ENCODE assay signal across 11 cellular contexts in genomic region chr2:31688282-31688681, GRCh38.
DNase-seq lines count a peak whose midpoint lies in the region; ATAC-seq, FAIRE-seq and TF ChIP-seq lines count a peak whose summit lies in the region.
"Had no signal": no experiment of that assay in that cellular context is flagged by ENCODE, and none has a peak within 500 bp of the region (broad histone marks: within the 10 kb centered on the region; RNA-seq: fewer than 3 reads in every experiment).

No MANE protein-coding gene starts in this region.

- RAD21 ChIA-PET in GM12878 (lab: Charles Lee; ENCODE audit: unreplicated experiment): no interaction called here

- H3K4me2 ChIP-seq in KMS-11 (no peak overlapping the region), GM12878 (ENCODE audit: control insufficient read depth, insufficient read depth) (no peak overlapping the region)

- DNase-seq in ELR (ENCODE audit: low read depth): peak; percentile 24
- no peak for DNase-seq in GM12878 (ENCODE audit: low read depth, low spot score)
- DNase-seq in nephron progenitor cell: no peak
- DNase-seq in T-helper 9 cell: no peak
- no peak for DNase-seq in uterus
- DNase-seq: activated T-cell treated with anti-CD3 and anti-CD28 coated beads, Interleukin-2, amount 50 U/mL, for 4 hours; SHP77 treated with DMSO at 0.1 percent for 48 hours had no signal

- CTCF ChIA-PET in GM12878 (lab: Yijun Ruan, JAX): interaction anchor here (0.8 to 1.3 kb wide), 5 partner anchors 8 to 1691 kb away, joined by 3 to 4 read pairs (median 3); no protein-coding TSS in a partner anchor

- H3K4me1 Mint-ChIP-seq in nephron progenitor cell: no peaks in the 10 kb centered on the region
- H3K4me1 Mint-ChIP-seq: stimulated activated effector memory CD8-positive, alpha-beta T cell treated with anti-CD3 and anti-CD28 coated beads, Interleukin-12 subunit alpha, Interleukin-12 subunit beta, amount 100 ng/mL, for 72 hours had no signal

- peaks cover 67% of the 10 kb centered on the region for H3K9me3 Mint-ChIP-seq in nephron progenitor cell

- H3K9ac ChIP-seq in KMS-11 (no peak overlapping the region), GM12878 (ENCODE audit: control insufficient read depth, insufficient read depth, low read length) (no peak overlapping the region)

- H2AFZ ChIP-seq in KMS-11 (ENCODE audit: low read depth) (no peak overlapping the region), GM12878 (ENCODE audit: control insufficient read depth, low read depth, low read length) (no peak overlapping the region)

- peak; percentile 87 for TF ChIP-seq CTCF in KMS-11 (conservative IDR thresholded peaks at IDR 0.05; ENCODE audit: low read depth, low read length)
- TF ChIP-seq CTCF in GM12878 (IDR thresholded peaks at IDR 0.05 in 2 of 3, conservative IDR thresholded peaks at IDR 0.05 in 1 of 3; ENCODE audit: control insufficient read depth in 2 of 3, extremely low read depth in 1 of 3, insufficient read depth in 1 of 3, low read depth in 3 of 3, low read length in 3 of 3): peak; percentile 43 to 49 (median 48); a peak in 5 of 6 replicates
- TF ChIP-seq CTCF in nephron progenitor cell (IDR thresholded peaks at IDR 0.05): peak; percentile 36
- TF ChIP-seq CTCF in uterus (IDR thresholded peaks at IDR 0.05): no peak

- H3K4me1 ChIP-seq in KMS-11 (ENCODE audit: low read depth, poor library complexity, severe bottlenecking): no peaks in the 10 kb centered on the region
- H3K4me1 ChIP-seq in GM12878 (ENCODE audit: control insufficient read depth, insufficient read depth, low read length): no peaks in the 10 kb centered on the region
- no peaks in the 10 kb centered on the region for H3K4me1 ChIP-seq in uterus

- no peak overlapping the region for H3K27ac ChIP-seq in KMS-11
- no peak overlapping the region for H3K27ac ChIP-seq in GM12878 (ENCODE audit: control insufficient read depth, insufficient read depth)
- no peak overlapping the region for H3K27ac ChIP-seq in uterus

- TF ChIP-seq RAD21 in GM12878 (IDR thresholded peaks at IDR 0.05; ENCODE audit: insufficient read depth, low read depth, low read length): 0 out of 2 replicates have a peak, but pooled peaks have one; percentile 38

- POLR2A ChIA-PET in GM12878 (lab: Charles Lee): interaction anchor here (0.6 kb wide), 1 partner anchor 81 kb away, joined by 3 read pairs; no protein-coding TSS in a partner anchor

- no peak for TF ChIP-seq POLR2A in GM12878 (IDR thresholded peaks at IDR 0.05; ENCODE audit: low read depth, low read length)
- no peak for TF ChIP-seq POLR2A in uterus (IDR thresholded peaks at IDR 0.05)

- no peak overlapping the region for H3K4me3 Mint-ChIP-seq in nephron progenitor cell
- H3K4me3 Mint-ChIP-seq: activated T-cell treated with anti-CD3 and anti-CD28 coated beads, Interleukin-2, amount 50 U/mL, for 4 hours; stimulated activated effector memory CD8-positive, alpha-beta T cell treated with anti-CD3 and anti-CD28 coated beads, Interleukin-12 subunit alpha, Interleukin-12 subunit beta, amount 100 ng/mL, for 72 hours had no signal

- H3K27me3 Mint-ChIP-seq in nephron progenitor cell (ENCODE audit: low read depth, poor library complexity): no peaks in the 10 kb centered on the region

- FAIRE-seq in GM12878 (lab: Jason Lieb, UNC): no peak

- SMC1A ChIA-PET in GM12878 (lab: Charles Lee; ENCODE audit: uncharacterized antibody, unreplicated experiment): no interaction called here

- no peak overlapping the region for H3K27ac Mint-ChIP-seq in nephron progenitor cell
- H3K27ac Mint-ChIP-seq: stimulated activated effector memory CD8-positive, alpha-beta T cell treated with anti-CD3 and anti-CD28 coated beads, Interleukin-12 subunit alpha, Interleukin-12 subunit beta, amount 100 ng/mL, for 72 hours had no signal

- in situ Hi-C loops in GM12878 (cut with MboI): no loop called here

- H3K4me3 ChIP-seq in KMS-11 (IDR thresholded peaks at IDR 0.05; ENCODE audit: insufficient read depth, low read depth, low read length) (no peak overlapping the region), GM12878 (no peak overlapping the region), uterus (no peak overlapping the region)

- 1% methylated on average over 4 of the region's 4 CpGs for WGBS in GM12878 (ENCODE audit: insufficient coverage, insufficient replicate concordance, low lambda C conversion rate, missing lambda C conversion rate)

- H4K20me1 ChIP-seq in KMS-11 (ENCODE audit: insufficient read depth) (no peaks in the 10 kb centered on the region), GM12878 (ENCODE audit: control insufficient read depth, insufficient read depth) (no peaks in the 10 kb centered on the region)

- no peaks in the 10 kb centered on the region for H3K27me3 ChIP-seq in KMS-11 (ENCODE audit: insufficient read depth, low read depth)
- H3K27me3 ChIP-seq in GM12878 (replicated peaks in 1 of 2; ENCODE audit: control insufficient read depth in 2 of 2, insufficient read depth in 2 of 2, low read length in 1 of 2): no peaks in the 10 kb centered on the region
- H3K27me3 ChIP-seq in uterus: no peaks in the 10 kb centered on the region

- TF ChIP-seq EP300 in GM12878 (IDR thresholded peaks at IDR 0.05; ENCODE audit: borderline replicate concordance in 1 of 2, control insufficient read depth in 1 of 2, low read depth in 2 of 2, low read length in 2 of 2): no peak

- H3K36me3 Mint-ChIP-seq in nephron progenitor cell (ENCODE audit: low read depth): peaks cover 5% of the 10 kb centered on the region
- H3K36me3 Mint-ChIP-seq: stimulated activated effector memory CD8-positive, alpha-beta T cell treated with anti-CD3 and anti-CD28 coated beads, Interleukin-12 subunit alpha, Interleukin-12 subunit beta, amount 100 ng/mL, for 72 hours had no signal

- intact Hi-C loops in GM12878 (cut with micrococcal nuclease; ENCODE audit: unreplicated experiment): loop anchor here (10.0 kb wide), 1 partner anchor 147 kb away; no protein-coding TSS in a partner anchor
- intact Hi-C loops in uterus (cut with DNase I; ENCODE audit: low total_unique reads): no loop called here

- ATAC-seq in GM12878 (no peak), HG03045 (IDR thresholded peaks at IDR 0.05; ENCODE audit: unreplicated experiment) (no peak), GM21737 (IDR thresholded peaks at IDR 0.05; ENCODE audit: unreplicated experiment) (no peak)
- ATAC-seq: activated T-cell treated with anti-CD3 and anti-CD28 coated beads, Interleukin-2, amount 50 U/mL, for 4 hours; stimulated activated effector memory CD8-positive, alpha-beta T cell treated with anti-CD3 and anti-CD28 coated beads, Interleukin-12 subunit alpha, Interleukin-12 subunit beta, amount 100 ng/mL, for 72 hours had no signal

- no peaks in the 10 kb centered on the region for H3K79me2 ChIP-seq in KMS-11 (ENCODE audit: insufficient read depth, low read depth)
- no peaks in the 10 kb centered on the region for H3K79me2 ChIP-seq in GM12878 (ENCODE audit: control insufficient read depth, insufficient read depth, low read length)

- no peaks in the 10 kb centered on the region; the same call in 1 of the 2 replicates for H3K36me3 ChIP-seq in KMS-11 (ENCODE audit: insufficient read depth)
- H3K36me3 ChIP-seq in GM12878 (ENCODE audit: control insufficient read depth in 2 of 2, insufficient read depth in 2 of 2, low read length in 1 of 2): no peaks in the 10 kb centered on the region
- no peaks in the 10 kb centered on the region for H3K36me3 ChIP-seq in uterus

- BruUV-seq in GM12878 (replicated peaks; lab: Mats Ljungman, UMichigan): no TSS peak

- peaks cover 4% of the 10 kb centered on the region; the same call in 2 of the 3 replicates for H3K9me3 ChIP-seq in GM12878 (replicated peaks; ENCODE audit: control insufficient read depth, insufficient read depth, low read length)
- peaks cover 0 to 19% of the 10 kb centered on the region in 2 donors for H3K9me3 ChIP-seq in uterus

TF ChIP-seq in GM12878, 131 proteins besides CTCF, POLR2A, EP300 and RAD21 (continues in another document):
- no peak for TF ChIP-seq YY1 (IDR thresholded peaks at IDR 0.05; ENCODE audit: low read depth, low read length)
- TF ChIP-seq ZNF274 (IDR thresholded peaks at IDR 0.05; ENCODE audit: insufficient read depth, insufficient read length): no peak
- TF ChIP-seq BCL3 (IDR thresholded peaks at IDR 0.05; ENCODE audit: borderline replicate concordance, insufficient read depth, low read depth, low read length, poor library complexity, severe bottlenecking): no peak
- peak; percentile 78; the same call in 1 of the 2 replicates for TF ChIP-seq CBX5 (IDR thresholded peaks at IDR 0.05; ENCODE audit: low read depth)
- peak; percentile 40; the same call in 1 of the 2 replicates for TF ChIP-seq SMC3 (IDR thresholded peaks at IDR 0.05; ENCODE audit: borderline replicate concordance, low read length)
- no peak for TF ChIP-seq BCLAF1 (IDR thresholded peaks at IDR 0.05)
- TF ChIP-seq EED (IDR thresholded peaks at IDR 0.05; ENCODE audit: low read depth): no peak
- TF ChIP-seq BRCA1 (IDR thresholded peaks at IDR 0.05; ENCODE audit: low read depth, low read length): no peak

Comparison
In these comparisons a context has a peak if more than half of its experiments do, and no peak if none do; other contexts are left out.
1. CTCF ChIP-seq: peak in KMS-11 (single experiment), GM12878 (3 of 3) and nephron progenitor cell (single experiment); none in uterus (0 of 4).